ENCODE assay signal across 22 cellular contexts in the genomic region with DNA sequence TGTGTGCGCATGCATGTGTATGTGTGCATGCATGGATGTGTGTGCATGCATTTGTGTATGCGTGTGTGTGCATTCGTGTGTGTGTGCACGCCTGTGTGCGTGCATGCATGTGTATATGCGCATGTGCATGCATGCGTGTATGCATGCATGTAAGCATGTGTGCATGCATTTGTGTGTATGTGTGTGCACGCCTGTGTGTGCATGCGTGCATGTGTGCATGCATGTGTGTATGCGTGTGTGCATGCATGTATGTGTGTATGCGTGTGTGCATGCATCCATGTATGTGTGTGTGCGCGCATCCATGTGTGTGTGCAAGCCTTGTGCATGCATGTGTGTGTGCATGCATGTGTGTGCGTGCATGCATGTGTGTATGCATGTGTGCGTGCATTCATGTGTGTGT.
"Had no signal": no experiment of that assay in that cellular context is flagged by ENCODE, and none has a peak within 500 bp of the region (broad histone marks: within the 10 kb centered on the region; RNA-seq: fewer than 3 reads in every experiment).

No MANE protein-coding gene starts in this region.

- DNase-seq: activated CD4-positive, alpha-beta T cell treated with anti-CD3 and anti-CD28 coated beads, Interleukin-2, amount 10 ng/mL, durations not matched to agents 24 days and 14 days; activated CD4-positive, alpha-beta T cell treated with anti-CD3 and anti-CD28 coated beads, Interleukin-2, amount 50 U/mL, for 4 hours; activated CD8-positive, alpha-beta T cell treated with anti-CD3 and anti-CD28 coated beads for 36 hours; activated gamma-delta T cell; activated naive CD4-positive, alpha-beta T cell treated with Interleukin-2 at 50 U/mL for 16 hours; activated naive CD8-positive, alpha-beta T cell treated with anti-CD3 and anti-CD28 coated beads, Interleukin-2, amount 10 ng/mL, durations not matched to agents 7 days and 5 days; activated T-cell treated with anti-CD3 and anti-CD28 coated beads, Interleukin-2, amount 50 U/mL, for 24 hours; amygdala; cerebellar nuclear complex; MG63; NCI-H1048; NCI-H1436; NCI-H1694; NCI-H1930; NCI-H345; NCI-H524 treated with DMSO at 0.1 percent for 48 hours; SHP77 treated with DMSO at 0.1 percent for 48 hours; SK-N-SH had no signal

- H3K4me2 ChIP-seq: SK-N-SH had no signal

- H3K27ac ChIP-seq: ascending aorta, SJSA1 had no signal

- FAIRE-seq: TTC549 had no signal

- H3K4me1 ChIP-seq: ascending aorta, SJSA1 had no signal

- H3K36me3 ChIP-seq: ascending aorta, MG63, SJSA1 had no signal

- H3K27me3 ChIP-seq: ascending aorta, MG63, SJSA1 had no signal

- ATAC-seq: activated CD8-positive, alpha-beta T cell treated with anti-CD3 and anti-CD28 coated beads for 36 hours; Panc1 had no signal

- H3K9ac ChIP-seq: SK-N-SH had no signal

- H3K4me3 ChIP-seq: ascending aorta, MG63, SJSA1 had no signal

- H3K9me3 ChIP-seq: ascending aorta, MG63, SJSA1, SK-N-SH had no signal
